ENCODE assay signal across 12 cellular contexts in the genomic region with DNA sequence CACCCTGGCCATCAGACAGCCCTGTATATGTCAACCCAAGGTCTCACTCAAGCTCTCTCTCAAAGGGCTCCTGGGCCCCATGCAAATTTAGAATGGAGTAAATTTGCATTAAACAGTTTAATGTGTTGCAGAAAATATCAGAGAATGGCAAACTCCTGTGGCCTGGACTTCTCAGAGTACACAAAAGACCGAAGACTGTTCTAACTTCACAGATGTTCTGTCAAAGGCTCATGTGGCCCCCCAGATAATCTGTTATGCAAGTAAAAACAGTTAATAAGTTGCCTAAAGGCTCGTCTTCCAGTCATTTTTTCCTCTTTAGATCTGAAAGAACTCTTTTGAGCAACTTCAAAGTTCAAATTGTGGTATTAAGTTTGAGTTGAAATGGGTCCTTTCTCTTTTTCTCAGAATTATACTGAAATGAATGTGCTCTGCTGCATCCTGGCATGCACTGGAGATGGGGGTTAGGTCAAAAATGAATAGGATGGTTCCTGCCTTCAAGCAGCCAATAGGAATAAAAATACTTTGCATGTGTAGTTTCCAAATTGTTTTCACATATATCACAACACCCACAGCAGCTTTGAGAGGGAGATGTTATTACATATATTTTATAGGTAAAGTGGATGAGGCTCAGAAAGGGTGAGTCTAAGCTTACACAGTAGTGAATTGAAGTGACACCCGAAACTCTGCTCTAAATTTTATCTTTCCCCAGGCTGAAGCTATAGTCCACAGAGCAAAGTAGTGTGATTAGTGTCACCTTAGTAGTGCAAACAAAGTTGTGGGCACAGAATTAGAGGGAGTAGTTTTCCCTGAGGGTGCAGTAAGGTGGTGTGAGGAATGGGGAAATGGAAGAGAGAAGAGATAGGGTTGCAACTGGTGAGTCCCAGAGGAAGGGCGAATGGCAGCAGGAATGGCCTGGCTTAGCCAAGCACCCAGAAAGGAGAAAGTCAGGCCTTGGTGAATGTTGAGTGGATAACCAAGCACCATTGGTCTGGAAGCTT.
DNase-seq lines count a peak whose midpoint lies in the region; ATAC-seq and TF ChIP-seq lines count a peak whose summit lies in the region.
"Had no signal": no experiment of that assay in that cellular context is flagged by ENCODE, and none has a peak within 500 bp of the region (broad histone marks: within the 10 kb centered on the region; RNA-seq: fewer than 3 reads in every experiment).

No MANE protein-coding gene starts in this region.

- H3K4me3 ChIP-seq in CD8-positive, alpha-beta memory T cell (ENCODE audit: low read length): no peak overlapping the region
- H3K4me3 ChIP-seq: BLaER1 treated with 17β-estradiol and CSF1 and Interleukin-3, amounts not matched to agents 10 nM and 100 nM; PC-9 had no signal

- intact Hi-C loops in natural killer cell (cut with micrococcal nuclease): no loop called here

- ATAC-seq in natural killer cell treated with Interleukin-12 subunit alpha and Interleukin-12 subunit beta and Interleukin-15 and Interleukin-18, amount 100 ng/mL, for 72 hours: peak in 1 of 2 donors; percentile 83
- ATAC-seq in natural killer cell (no peak), HG02642 (IDR thresholded peaks at IDR 0.05; ENCODE audit: poor library complexity, unreplicated experiment) (peak; percentile 79), T-helper 17 cell (no peak)
- ATAC-seq in stimulated activated naive B cell treated with anti-CD40 and anti-IgM and Interleukin-4, amounts not matched to agents 10 μg/mL and 1 μg/mL and 100 μg/mL, for 72 hours (replicated peaks): peak; percentile 38 to 51

- H3K4me3 Mint-ChIP-seq in natural killer cell treated with Interleukin-12 subunit alpha and Interleukin-12 subunit beta and Interleukin-15 and Interleukin-18, amount 100 ng/mL, for 72 hours: peak overlapping the region; percentile 44
- H3K4me3 Mint-ChIP-seq in natural killer cell (no peak overlapping the region), T-helper 17 cell (no peak overlapping the region)
- no peak overlapping the region for H3K4me3 Mint-ChIP-seq in stimulated activated naive B cell treated with anti-CD40 and anti-IgM and Interleukin-4, amounts not matched to agents 10 μg/mL and 1 μg/mL and 100 μg/mL, for 72 hours
- H3K4me3 Mint-ChIP-seq in CD8-positive, alpha-beta memory T cell: no peak overlapping the region

- no peaks in the 10 kb centered on the region for H3K27me3 ChIP-seq in CD8-positive, alpha-beta memory T cell (ENCODE audit: insufficient read depth, low read length, poor library complexity, severe bottlenecking)
- H3K27me3 ChIP-seq: BLaER1 treated with 17β-estradiol and CSF1 and Interleukin-3, amounts not matched to agents 10 nM and 100 nM had no signal

- peaks cover 0 to 28% of the 10 kb centered on the region in 2 donors for H3K4me1 Mint-ChIP-seq in natural killer cell treated with Interleukin-12 subunit alpha and Interleukin-12 subunit beta and Interleukin-15 and Interleukin-18, amount 100 ng/mL, for 72 hours (ENCODE audit: low read depth in 2 of 2)
- no peaks in the 10 kb centered on the region for H3K4me1 Mint-ChIP-seq in natural killer cell
- peaks cover 20% of the 10 kb centered on the region for H3K4me1 Mint-ChIP-seq in T-helper 17 cell
- H3K4me1 Mint-ChIP-seq in stimulated activated naive B cell treated with anti-CD40 and anti-IgM and Interleukin-4, amounts not matched to agents 10 μg/mL and 1 μg/mL and 100 μg/mL, for 72 hours: no peaks in the 10 kb centered on the region
- H3K4me1 Mint-ChIP-seq in CD8-positive, alpha-beta memory T cell: peaks cover 15 to 29% (median 26%) of the 10 kb centered on the region in 3 donors

- H3K4me1 ChIP-seq in CD8-positive, alpha-beta memory T cell (ENCODE audit: insufficient read depth, low read length): peaks cover 7% of the 10 kb centered on the region

- DNase-seq in natural killer cell treated with Interleukin-12 subunit alpha and Interleukin-12 subunit beta and Interleukin-15 and Interleukin-18, amount 100 ng/mL, for 72 hours (ENCODE audit: low spot score): no peak
- DNase-seq in natural killer cell (no peak), T-helper 17 cell (no peak), mesenteric fat pad (ENCODE audit: low spot score) (no peak), G401 (ENCODE audit: low spot score) (no peak)
- no peak for DNase-seq in stimulated activated naive B cell treated with anti-CD40 and anti-IgM and Interleukin-4, amounts not matched to agents 10 μg/mL and 1 μg/mL and 100 μg/mL, for 72 hours
- no peak for DNase-seq in CD8-positive, alpha-beta memory T cell
- DNase-seq: Kasumi-1, PC-9, posterior cingulate gyrus had no signal

- in situ Hi-C loops in G401 (cut with HindIII; ENCODE audit: low sequenced_read_pairs): no loop called here

- TF ChIP-seq CTCF in natural killer cell (IDR thresholded peaks at IDR 0.05): no peak

- POLR2A ChIA-PET in CD8-positive, alpha-beta memory T cell (lab: Charles Lee): no interaction called here

- H3K36me3 Mint-ChIP-seq in natural killer cell treated with Interleukin-12 subunit alpha and Interleukin-12 subunit beta and Interleukin-15 and Interleukin-18, amount 100 ng/mL, for 72 hours: no peaks in the 10 kb centered on the region
- H3K36me3 Mint-ChIP-seq in natural killer cell (no peaks in the 10 kb centered on the region), T-helper 17 cell (ENCODE audit: low read depth) (peaks cover 3% of the 10 kb centered on the region)
- no peaks in the 10 kb centered on the region for H3K36me3 Mint-ChIP-seq in stimulated activated naive B cell treated with anti-CD40 and anti-IgM and Interleukin-4, amounts not matched to agents 10 μg/mL and 1 μg/mL and 100 μg/mL, for 72 hours
- H3K36me3 Mint-ChIP-seq in CD8-positive, alpha-beta memory T cell: peaks cover 0 to 7% (median 2%) of the 10 kb centered on the region in 3 donors

- peaks cover 6% of the 10 kb centered on the region for H3K9me3 Mint-ChIP-seq in natural killer cell treated with Interleukin-12 subunit alpha and Interleukin-12 subunit beta and Interleukin-15 and Interleukin-18, amount 100 ng/mL, for 72 hours
- H3K9me3 Mint-ChIP-seq in natural killer cell: peaks cover 0 to 5% of the 10 kb centered on the region in 2 donors
- H3K9me3 Mint-ChIP-seq in stimulated activated naive B cell treated with anti-CD40 and anti-IgM and Interleukin-4, amounts not matched to agents 10 μg/mL and 1 μg/mL and 100 μg/mL, for 72 hours: no peaks in the 10 kb centered on the region
- H3K9me3 Mint-ChIP-seq in CD8-positive, alpha-beta memory T cell: no peaks in the 10 kb centered on the region

- no peaks in the 10 kb centered on the region for H3K9me3 ChIP-seq in T-helper 17 cell (ENCODE audit: control insufficient read depth, low read length, poor library complexity, severe bottlenecking)
- H3K9me3 ChIP-seq in CD8-positive, alpha-beta memory T cell (ENCODE audit: low read length): no peaks in the 10 kb centered on the region

- H3K27me3 Mint-ChIP-seq in natural killer cell treated with Interleukin-12 subunit alpha and Interleukin-12 subunit beta and Interleukin-15 and Interleukin-18, amount 100 ng/mL, for 72 hours: peaks cover 17% of the 10 kb centered on the region in 2 donors
- H3K27me3 Mint-ChIP-seq in natural killer cell (ENCODE audit: low read depth in 2 of 2) (peaks cover 0 to 8% of the 10 kb centered on the region in 2 donors), T-helper 17 cell (no peaks in the 10 kb centered on the region)
- H3K27me3 Mint-ChIP-seq in stimulated activated naive B cell treated with anti-CD40 and anti-IgM and Interleukin-4, amounts not matched to agents 10 μg/mL and 1 μg/mL and 100 μg/mL, for 72 hours: peaks cover 17 to 22% of the 10 kb centered on the region in 2 donors
- H3K27me3 Mint-ChIP-seq in CD8-positive, alpha-beta memory T cell: no peaks in the 10 kb centered on the region

- H3K27ac Mint-ChIP-seq in natural killer cell treated with Interleukin-12 subunit alpha and Interleukin-12 subunit beta and Interleukin-15 and Interleukin-18, amount 100 ng/mL, for 72 hours: peak overlapping the region; percentile 50 to 71
- H3K27ac Mint-ChIP-seq in natural killer cell (no peak overlapping the region), T-helper 17 cell (peak overlapping the region; percentile 96)
- no peak overlapping the region for H3K27ac Mint-ChIP-seq in stimulated activated naive B cell treated with anti-CD40 and anti-IgM and Interleukin-4, amounts not matched to agents 10 μg/mL and 1 μg/mL and 100 μg/mL, for 72 hours
- H3K27ac Mint-ChIP-seq in CD8-positive, alpha-beta memory T cell: peak overlapping the region in 2 of 8 donors; percentile 23 to 75

- H3K36me3 ChIP-seq in CD8-positive, alpha-beta memory T cell (ENCODE audit: insufficient read depth, low read length): no peaks in the 10 kb centered on the region
- H3K36me3 ChIP-seq: BLaER1 treated with 17β-estradiol and CSF1 and Interleukin-3, amounts not matched to agents 10 nM and 100 nM had no signal

- CTCF ChIA-PET in CD8-positive, alpha-beta memory T cell (lab: Charles Lee): interaction anchor here (1.6 kb wide), 1 partner anchor 25 kb away, joined by 5 read pairs; no protein-coding TSS in a partner anchor

- no peak overlapping the region for H3K27ac ChIP-seq in CD8-positive, alpha-beta memory T cell (ENCODE audit: low read depth, low read length)
- H3K27ac ChIP-seq: BLaER1 treated with 17β-estradiol and CSF1 and Interleukin-3, amounts not matched to agents 10 nM and 100 nM; PC-9 had no signal

Comparison
In these comparisons a context has a peak if more than half of its experiments do, and no peak if none do; other contexts are left out.
1. H3K27ac Mint-ChIP-seq: peak in natural killer cell treated with Interleukin-12 subunit alpha and Interleukin-12 subunit beta and Interleukin-15 and Interleukin-18, amount 100 ng/mL, for 72 hours (2 of 2) and T-helper 17 cell (single experiment); none in natural killer cell (0 of 2) and stimulated activated naive B cell treated with anti-CD40 and anti-IgM and Interleukin-4, amounts not matched to agents 10 μg/mL and 1 μg/mL and 100 μg/mL, for 72 hours (single experiment).
2. ATAC-seq: peak in HG02642 (single experiment) and stimulated activated naive B cell treated with anti-CD40 and anti-IgM and Interleukin-4, amounts not matched to agents 10 μg/mL and 1 μg/mL and 100 μg/mL, for 72 hours (2 of 2); none in natural killer cell (0 of 3) and T-helper 17 cell (single experiment).